Comparison of ENCODE assay signal across 1 cellular context in genomic region chr18:9648431-9649163, GRCh38.
TF ChIP-seq lines count a peak whose summit lies in the region.

No MANE protein-coding gene starts in this region.

TF ChIP-seq in K562, 482 proteins besides CTCF, POLR2A, EP300 and RAD21:
- TF ChIP-seq CGGBP1 (CRISPR knock-in tag; IDR thresholded peaks at IDR 0.05) (no peak), ZNF75A (CRISPR knock-in tag; IDR thresholded peaks at IDR 0.05) (no peak), ZNF217 (CRISPR knock-in tag; IDR thresholded peaks at IDR 0.05) (no peak), ARID2 (IDR thresholded peaks at IDR 0.05) (no peak), HINFP (tag; conservative IDR thresholded peaks at IDR 0.05; ENCODE audit: low read depth) (no peak), ZNF395 (CRISPR knock-in tag; IDR thresholded peaks at IDR 0.05) (no peak), DPF2 (IDR thresholded peaks at IDR 0.05) (no peak), RBBP5 (IDR thresholded peaks at IDR 0.05; ENCODE audit: borderline replicate concordance, insufficient read depth, low read length, poor library complexity, severe bottlenecking) (no peak), EWSR1 (IDR thresholded peaks at IDR 0.05; ENCODE audit: borderline replicate concordance, low read depth, partially characterized antibody) (no peak), NCOA2 (IDR thresholded peaks at IDR 0.05; ENCODE audit: partially characterized antibody in 2 of 2) (no peak), EP400 (IDR thresholded peaks at IDR 0.05) (no peak), ZNF561 (CRISPR knock-in tag; conservative IDR thresholded peaks at IDR 0.05) (no peak), CUX1 (CRISPR knock-in tag; IDR thresholded peaks at IDR 0.05) (no peak), BRCA1 (IDR thresholded peaks at IDR 0.05) (no peak), BRCA1 (CRISPR knock-in tag; IDR thresholded peaks at IDR 0.05) (no peak), SRSF9 (IDR thresholded peaks at IDR 0.05; ENCODE audit: borderline replicate concordance, low read depth, low read length) (no peak), MAZ (CRISPR knock-in tag; conservative IDR thresholded peaks at IDR 0.05 in 1 of 2, IDR thresholded peaks at IDR 0.05 in 1 of 2) (no peak), USF2 (CRISPR knock-in tag; IDR thresholded peaks at IDR 0.05) (no peak)
